Comparison of ENCODE assay signal across 13 cellular contexts in genomic region chr7:35596061-35596460, GRCh38.
DNase-seq lines count a peak whose midpoint lies in the region; ATAC-seq and TF ChIP-seq lines count a peak whose summit lies in the region.
"Had no signal": no experiment of that assay in that cellular context is flagged by ENCODE, and none has a peak within 500 bp of the region (broad histone marks: within the 10 kb centered on the region; RNA-seq: fewer than 3 reads in every experiment).

No MANE protein-coding gene starts in this region.

- intact Hi-C loops in A673 (cut with micrococcal nuclease; ENCODE audit: unreplicated experiment): no loop called here

- no peaks in the 10 kb centered on the region for H3K9me3 ChIP-seq in A673 (ENCODE audit: low read depth, low read length, poor library complexity, severe bottlenecking)
- no peaks in the 10 kb centered on the region for H3K9me3 ChIP-seq in CD8-positive, alpha-beta memory T cell (ENCODE audit: low read length)
- H3K9me3 ChIP-seq: gastroesophageal sphincter had no signal

- H3K9me3 Mint-ChIP-seq in activated naive CD8-positive, alpha-beta T cell treated with anti-CD3 and anti-CD28 coated beads, Interleukin-2, amount 50 U/mL, for 24 hours: no peaks in the 10 kb centered on the region
- no peaks in the 10 kb centered on the region for H3K9me3 Mint-ChIP-seq in CD8-positive, alpha-beta memory T cell

- DNase-seq in A673 (ENCODE audit: low spot score) (peak; percentile 93), HFF-Myc (ENCODE audit: extremely low read depth, low read depth) (peak; percentile 31), amniotic epithelial cell (ENCODE audit: low read depth) (peak; percentile 12), iPS-NIHi7 (ENCODE audit: extremely low spot score) (peak; percentile 41), H7 (no peak), NCI-H1436 treated with DMSO at 0.1 percent for 48 hours (lab: John Stamatoyannopoulos, UW) (no peak)
- no peak for DNase-seq in activated naive CD8-positive, alpha-beta T cell treated with anti-CD3 and anti-CD28 coated beads, Interleukin-2, amount 50 U/mL, for 24 hours
- DNase-seq in CD8-positive, alpha-beta memory T cell: no peak
- DNase-seq: aorta; NCI-H446 treated with DMSO at 0.1 percent for 48 hours; stimulated activated naive CD4-positive, alpha-beta T cell had no signal

- TF ChIP-seq CTCF in A673 (conservative IDR thresholded peaks at IDR 0.05; ENCODE audit: low read depth, low read length) (no peak), HFF-Myc (IDR thresholded peaks at IDR 0.05; ENCODE audit: low read depth, low read length, missing control alignments) (no peak)

- H3K4me3 Mint-ChIP-seq in activated naive CD8-positive, alpha-beta T cell treated with anti-CD3 and anti-CD28 coated beads, Interleukin-2, amount 50 U/mL, for 24 hours: no peak overlapping the region
- no peak overlapping the region for H3K4me3 Mint-ChIP-seq in CD8-positive, alpha-beta memory T cell

- no peaks in the 10 kb centered on the region for H3K36me3 ChIP-seq in A673 (ENCODE audit: insufficient read depth, low read length, poor library complexity, severe bottlenecking)
- no peaks in the 10 kb centered on the region for H3K36me3 ChIP-seq in H7 (replicated peaks; ENCODE audit: control insufficient read depth, insufficient read depth, low read length)
- H3K36me3 ChIP-seq in CD8-positive, alpha-beta memory T cell (ENCODE audit: insufficient read depth, low read length): no peaks in the 10 kb centered on the region
- H3K36me3 ChIP-seq: gastroesophageal sphincter had no signal

- POLR2A ChIA-PET in A673 (lab: Charles Lee; ENCODE audit: low non-redundant PET): no interaction called here
- POLR2A ChIA-PET in CD8-positive, alpha-beta memory T cell (lab: Charles Lee): no interaction called here

- no peaks in the 10 kb centered on the region for H3K36me3 Mint-ChIP-seq in activated naive CD8-positive, alpha-beta T cell treated with anti-CD3 and anti-CD28 coated beads, Interleukin-2, amount 50 U/mL, for 24 hours (ENCODE audit: low read depth)
- peaks cover 0 to 2% (median 2%) of the 10 kb centered on the region in 3 donors for H3K36me3 Mint-ChIP-seq in CD8-positive, alpha-beta memory T cell

- no peaks in the 10 kb centered on the region for H3K27me3 Mint-ChIP-seq in activated naive CD8-positive, alpha-beta T cell treated with anti-CD3 and anti-CD28 coated beads, Interleukin-2, amount 50 U/mL, for 24 hours
- H3K27me3 Mint-ChIP-seq in CD8-positive, alpha-beta memory T cell: no peaks in the 10 kb centered on the region

- H3K27ac ChIP-seq in A673 (ENCODE audit: low read depth, low read length, poor library complexity, severe bottlenecking): peak overlapping the region; percentile 78
- H3K27ac ChIP-seq in CD8-positive, alpha-beta memory T cell (ENCODE audit: low read depth, low read length): no peak overlapping the region
- H3K27ac ChIP-seq: C4-2B, gastroesophageal sphincter had no signal

- H3K4me1 ChIP-seq in A673 (ENCODE audit: insufficient read depth, low read length, poor library complexity, severe bottlenecking): peaks cover 30% of the 10 kb centered on the region
- H3K4me1 ChIP-seq in CD8-positive, alpha-beta memory T cell (ENCODE audit: insufficient read depth, low read length): no peaks in the 10 kb centered on the region
- H3K4me1 ChIP-seq: gastroesophageal sphincter had no signal

- H3K27me3 ChIP-seq in A673 (replicated peaks; ENCODE audit: insufficient read depth, low read depth, low read length, poor library complexity) (no peaks in the 10 kb centered on the region), H7 (ENCODE audit: control insufficient read depth, insufficient read depth, low read length) (no peaks in the 10 kb centered on the region)
- H3K27me3 ChIP-seq in CD8-positive, alpha-beta memory T cell (ENCODE audit: insufficient read depth, low read length, poor library complexity, severe bottlenecking): no peaks in the 10 kb centered on the region
- H3K27me3 ChIP-seq: gastroesophageal sphincter had no signal

- CTCF ChIA-PET in A673 (lab: Charles Lee): interaction anchor here (0.6 kb wide), 1 partner anchor 10 kb away, joined by 3 read pairs; no protein-coding TSS in a partner anchor
- CTCF ChIA-PET in CD8-positive, alpha-beta memory T cell (lab: Charles Lee): interaction anchor here (1.1 to 1.5 kb wide), 2 partner anchors 12 to 311 kb away, joined by 3 to 4 read pairs; no protein-coding TSS in a partner anchor

- no peak for ATAC-seq in activated naive CD8-positive, alpha-beta T cell treated with anti-CD3 and anti-CD28 coated beads, Interleukin-2, amount 50 U/mL, for 24 hours
- ATAC-seq: gastroesophageal sphincter had no signal

- peak overlapping the region; percentile 12 for H3K4me3 ChIP-seq in A673 (ENCODE audit: low read depth, low read length, poor library complexity, severe bottlenecking)
- no peak overlapping the region for H3K4me3 ChIP-seq in HFF-Myc (replicated peaks; ENCODE audit: low read depth, low read length)
- no peak overlapping the region for H3K4me3 ChIP-seq in H7 (ENCODE audit: insufficient read depth, low read depth, low read length)
- H3K4me3 ChIP-seq in CD8-positive, alpha-beta memory T cell (ENCODE audit: low read length): no peak overlapping the region
- H3K4me3 ChIP-seq: gastroesophageal sphincter had no signal

- no TSS peak for BruUV-seq in A673 (replicated peaks; lab: Mats Ljungman, UMichigan)

- H3K4me1 Mint-ChIP-seq in activated naive CD8-positive, alpha-beta T cell treated with anti-CD3 and anti-CD28 coated beads, Interleukin-2, amount 50 U/mL, for 24 hours: no peaks in the 10 kb centered on the region
- no peaks in the 10 kb centered on the region for H3K4me1 Mint-ChIP-seq in CD8-positive, alpha-beta memory T cell

- H3K27ac Mint-ChIP-seq in activated naive CD8-positive, alpha-beta T cell treated with anti-CD3 and anti-CD28 coated beads, Interleukin-2, amount 50 U/mL, for 24 hours: no peak overlapping the region
- H3K27ac Mint-ChIP-seq in CD8-positive, alpha-beta memory T cell: peak overlapping the region in 1 of 8 donors; percentile 85

Comparison
In these comparisons a context has a peak if more than half of its experiments do, and no peak if none do; other contexts are left out.
1. DNase-seq: peak in A673 (single experiment), HFF-Myc (single experiment), amniotic epithelial cell (single experiment) and iPS-NIHi7 (single experiment); none in H7 (single experiment), NCI-H1436 treated with DMSO at 0.1 percent for 48 hours (single experiment), activated naive CD8-positive, alpha-beta T cell treated with anti-CD3 and anti-CD28 coated beads, Interleukin-2, amount 50 U/mL, for 24 hours (single experiment) and CD8-positive, alpha-beta memory T cell (0 of 5).